In the genomic region with DNA sequence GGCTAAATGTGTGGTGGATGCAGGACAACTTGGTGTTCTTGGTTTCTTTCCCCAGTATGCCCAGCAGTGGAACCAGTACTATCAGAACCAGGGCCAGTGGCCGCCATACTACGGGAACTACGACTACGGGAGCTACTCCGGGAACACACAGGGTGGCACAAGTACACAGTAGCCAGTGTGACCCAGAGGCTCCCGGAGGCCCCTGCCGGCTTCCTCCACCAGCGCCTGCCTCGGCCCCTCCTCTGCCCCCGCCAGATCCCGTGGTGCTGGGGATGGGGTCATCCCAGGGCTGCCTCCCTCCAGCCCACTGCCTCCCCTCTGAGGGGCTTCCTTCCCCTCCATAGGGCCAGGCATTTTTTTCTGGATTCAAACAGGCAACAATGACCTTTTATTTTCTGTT, we compare ENCODE assay signal across 10 cellular contexts. TPM values are rescaled to one million over a fixed set of nuclear protein-coding genes. Genes with fewer than 3 reads are reported as not detected.
DNase-seq lines count a peak whose midpoint lies in the region; ATAC-seq and TF ChIP-seq lines count a peak whose summit lies in the region.
"Had no signal": no experiment of that assay in that cellular context is flagged by ENCODE, and none has a peak within 500 bp of the region (broad histone marks: within the 10 kb centered on the region; RNA-seq: fewer than 3 reads in every experiment).

No MANE protein-coding gene starts in this region.

- peaks cover 29 to 40% (median 36%) of the 10 kb centered on the region in 4 donors for H3K4me1 ChIP-seq in esophagus muscularis mucosa
- H3K4me1 ChIP-seq in SJCRH30, result peaks cover 14% of the 10 kb centered on the region

- intact Hi-C loops in activated CD4-positive, alpha-beta T cell treated with anti-CD3 and anti-CD28 coated beads for 36 hours (cut with DNase I, micrococcal nuclease), result loop anchor here in 1 of 2 experiments (5.0 kb wide), 1 partner anchor 589 kb away; the partner anchor contains the start of genes COQ8B and ITPKC
- intact Hi-C loops in esophagus muscularis mucosa (cut with DNase I), result no loop called here

- H3K4me1 Mint-ChIP-seq in activated CD4-positive, alpha-beta T cell treated with anti-CD3 and anti-CD28 coated beads for 36 hours, result peaks cover 86% of the 10 kb centered on the region
- peaks cover 39 to 64% of the 10 kb centered on the region in 2 donors for H3K4me1 Mint-ChIP-seq in stimulated activated naive B cell treated with anti-CD40 and anti-IgM and Interleukin-4, amounts not matched to agents 10 μg/mL and 1 μg/mL and 100 μg/mL, for 72 hours

- no peak overlapping the region for H3K9ac ChIP-seq in SK-N-MC (ENCODE audit: insufficient read length)
- H3K9ac ChIP-seq: SK-N-SH had no signal

- DNase-seq in activated CD4-positive, alpha-beta T cell treated with anti-CD3 and anti-CD28 coated beads for 36 hours, result no peak
- DNase-seq in activated CD4-positive, alpha-beta T cell treated with anti-CD3 and anti-CD28 coated beads, Interleukin-2, amount 50 U/mL, for 1 hour, result no peak
- no peak for DNase-seq in SK-N-MC (ENCODE audit: low read depth, low spot score)
- no peak for DNase-seq in esophagus muscularis mucosa (ENCODE audit: extremely low spot score)
- DNase-seq in stimulated activated naive B cell treated with anti-CD40 and anti-IgM and Interleukin-4, amounts not matched to agents 10 μg/mL and 1 μg/mL and 100 μg/mL, for 72 hours, result no peak
- DNase-seq in GM10248 (ENCODE audit: extremely low spot score), result no peak
- no peak for DNase-seq in SJCRH30
- no peak for DNase-seq in DMS153 treated with DMSO at 0.1 percent for 48 hours (lab: John Stamatoyannopoulos, UW; ENCODE audit: unreplicated experiment)
- DNase-seq: activated CD4-positive, alpha-beta T cell treated with anti-CD3 and anti-CD28 coated beads for 4 hours; SK-N-SH had no signal

- 69% methylated on average over 6 of the region's 11 CpGs for WGBS in esophagus muscularis mucosa

- H3K36me3 ChIP-seq in SK-N-MC (ENCODE audit: insufficient read depth, low read length), result peaks cover 64% of the 10 kb centered on the region
- H3K36me3 ChIP-seq in esophagus muscularis mucosa, result peaks cover 49 to 66% (median 64%) of the 10 kb centered on the region in 4 donors
- H3K36me3 ChIP-seq in SJCRH30, result peaks cover 63% of the 10 kb centered on the region

- CTCF ChIA-PET in activated CD4-positive, alpha-beta T cell treated with anti-CD3 and anti-CD28 coated beads for 36 hours (lab: Charles Lee), result interaction anchor here (0.9 to 2.8 kb wide), 4 partner anchors 40 to 180 kb away, joined by 3 to 15 read pairs (median 4); partner anchors contain the start of gene HNRNPUL1
- CTCF ChIA-PET in GM10248 (lab: Yijun Ruan, JAX), result interaction anchor here (2.8 to 6.3 kb wide), 2 partner anchors 11 to 43 kb away, joined by 10 to 124 read pairs; partner anchors contain the start of gene HNRNPUL1

- no peak for TF ChIP-seq POLR2A in esophagus muscularis mucosa (IDR thresholded peaks at IDR 0.05; ENCODE audit: low read depth)

- peaks cover 43% of the 10 kb centered on the region for H3K36me3 Mint-ChIP-seq in activated CD4-positive, alpha-beta T cell treated with anti-CD3 and anti-CD28 coated beads for 36 hours (ENCODE audit: low read depth)
- peaks cover 34 to 58% of the 10 kb centered on the region in 2 donors for H3K36me3 Mint-ChIP-seq in stimulated activated naive B cell treated with anti-CD40 and anti-IgM and Interleukin-4, amounts not matched to agents 10 μg/mL and 1 μg/mL and 100 μg/mL, for 72 hours

- TF ChIP-seq EP300 in esophagus muscularis mucosa (IDR thresholded peaks at IDR 0.05), result no peak

- H3K27me3 ChIP-seq in esophagus muscularis mucosa (no peaks in the 10 kb centered on the region), SJCRH30 (no peaks in the 10 kb centered on the region)

- POLR2A ChIA-PET in activated CD4-positive, alpha-beta T cell treated with anti-CD3 and anti-CD28 coated beads for 36 hours (lab: Charles Lee), result interaction anchor here (0.8 kb wide), 1 partner anchor 42 kb away, joined by 4 read pairs; the partner anchor contains the start of gene HNRNPUL1
- POLR2A ChIA-PET in GM10248 (lab: Yijun Ruan, JAX), result no interaction called here

- no peaks in the 10 kb centered on the region for H3K27me3 Mint-ChIP-seq in activated CD4-positive, alpha-beta T cell treated with anti-CD3 and anti-CD28 coated beads for 36 hours
- H3K27me3 Mint-ChIP-seq in stimulated activated naive B cell treated with anti-CD40 and anti-IgM and Interleukin-4, amounts not matched to agents 10 μg/mL and 1 μg/mL and 100 μg/mL, for 72 hours, result no peaks in the 10 kb centered on the region

- no peak overlapping the region for H3K4me3 ChIP-seq in SK-N-MC
- H3K4me3 ChIP-seq in esophagus muscularis mucosa, result no peak overlapping the region
- H3K4me3 ChIP-seq in SJCRH30, result no peak overlapping the region

- no peaks in the 10 kb centered on the region for H3K9me3 Mint-ChIP-seq in activated CD4-positive, alpha-beta T cell treated with anti-CD3 and anti-CD28 coated beads for 36 hours (ENCODE audit: low read depth)
- no peaks in the 10 kb centered on the region for H3K9me3 Mint-ChIP-seq in stimulated activated naive B cell treated with anti-CD40 and anti-IgM and Interleukin-4, amounts not matched to agents 10 μg/mL and 1 μg/mL and 100 μg/mL, for 72 hours

- peak overlapping the region; percentile 97 for H3K27ac Mint-ChIP-seq in activated CD4-positive, alpha-beta T cell treated with anti-CD3 and anti-CD28 coated beads for 36 hours
- peak overlapping the region; percentile 86 for H3K27ac Mint-ChIP-seq in stimulated activated naive B cell treated with anti-CD40 and anti-IgM and Interleukin-4, amounts not matched to agents 10 μg/mL and 1 μg/mL and 100 μg/mL, for 72 hours

- H3K4me3 Mint-ChIP-seq in activated CD4-positive, alpha-beta T cell treated with anti-CD3 and anti-CD28 coated beads for 36 hours, result peak overlapping the region; percentile 8
- no peak overlapping the region for H3K4me3 Mint-ChIP-seq in stimulated activated naive B cell treated with anti-CD40 and anti-IgM and Interleukin-4, amounts not matched to agents 10 μg/mL and 1 μg/mL and 100 μg/mL, for 72 hours

- no peak for TF ChIP-seq CTCF in esophagus muscularis mucosa (IDR thresholded peaks at IDR 0.05)
- TF ChIP-seq CTCF in GM10248 (IDR thresholded peaks at IDR 0.05; ENCODE audit: control extremely low read depth, extremely low read depth, low read depth, missing control alignments), result no peak

- H3K27ac ChIP-seq in SK-N-MC (peak overlapping the region; percentile 87), esophagus muscularis mucosa (replicated peaks in 1 of 4) (peak overlapping the region; percentile 5 to 88 (median 31)), SJCRH30 (no peak overlapping the region)

- no peak for ATAC-seq in activated CD4-positive, alpha-beta T cell treated with anti-CD3 and anti-CD28 coated beads for 36 hours
- no peak for ATAC-seq in stimulated activated naive B cell treated with anti-CD40 and anti-IgM and Interleukin-4, amounts not matched to agents 10 μg/mL and 1 μg/mL and 100 μg/mL, for 72 hours (replicated peaks)

- H3K9me3 ChIP-seq in SK-N-MC (ENCODE audit: low read depth, low read length) (no peaks in the 10 kb centered on the region), esophagus muscularis mucosa (no peaks in the 10 kb centered on the region), SJCRH30 (replicated peaks) (no peaks in the 10 kb centered on the region)
- H3K9me3 ChIP-seq: SK-N-SH had no signal

RNA-seq across cellular contexts. Expression of gene CCDC97, which starts 3.6 kb away (rescaled TPM):
- 10 to 100 TPM; 21.2 to 21.4 TPM for total RNA-seq in activated CD4-positive, alpha-beta T cell treated with anti-CD3 and anti-CD28 coated beads for 36 hours
- total RNA-seq in esophagus muscularis mucosa, result 10 to 100 TPM; 11.6 to 21.2 (median 14.8) TPM
- 19.6 and 20.0 TPM in 2 replicates for total RNA-seq in SJCRH30 (2014; rRNA removed; shearing (Covaris generic))

RNA-seq across cellular contexts. Expression of gene HNRNPUL1, which starts 42.2 kb away (rescaled TPM):
- 100 to 1,000 TPM; 263 to 312 TPM for total RNA-seq in activated CD4-positive, alpha-beta T cell treated with anti-CD3 and anti-CD28 coated beads for 36 hours
- 100 to 1,000 TPM; 148 to 207 (median 179) TPM for total RNA-seq in esophagus muscularis mucosa
- total RNA-seq in SJCRH30 (2014; rRNA removed; shearing (Covaris generic)), result 260 and 274 TPM in 2 replicates

RNA-seq across cellular contexts. Expression of gene TGFB1, which starts 47.3 kb away (rescaled TPM):
- 10 to 100 TPM; 86.2 to 99.0 TPM for total RNA-seq in activated CD4-positive, alpha-beta T cell treated with anti-CD3 and anti-CD28 coated beads for 36 hours
- 10 to 100 TPM; 29.8 to 52.4 (median 31.8) TPM for total RNA-seq in esophagus muscularis mucosa
- 11.0 and 12.7 TPM in 2 replicates for total RNA-seq in SJCRH30 (2014; rRNA removed; shearing (Covaris generic))

RNA-seq across cellular contexts. Expression of gene B9D2, which starts 57.6 kb away (rescaled TPM):
- total RNA-seq in activated CD4-positive, alpha-beta T cell treated with anti-CD3 and anti-CD28 coated beads for 36 hours, result 1 to 10 TPM; 4.0 to 5.2 TPM
- total RNA-seq in esophagus muscularis mucosa, result 1 to 10 TPM; 4.9 to 9.3 (median 6.9) TPM
- total RNA-seq in SJCRH30 (2014; rRNA removed; shearing (Covaris generic)), result 2.8 and 2.9 TPM in 2 replicates
